In genomic region chr10:22369433-22370072, GRCh38 we compare ENCODE assay signal across 13 cellular contexts. TPM values are rescaled to one million over a fixed set of nuclear protein-coding genes. Genes with fewer than 3 reads are reported as not detected.
A peak's percentile ranks its signal among the peaks of the same experiment; 100 is the strongest.
DNase-seq lines count a peak whose midpoint lies in the region; ATAC-seq and TF ChIP-seq lines count a peak whose summit lies in the region.
"Had no signal": no experiment of that assay in that cellular context is flagged by ENCODE, and none has a peak within 500 bp of the region (broad histone marks: within the 10 kb centered on the region; RNA-seq: fewer than 3 reads in every experiment).

No MANE protein-coding gene starts in this region.

- no peaks in the 10 kb centered on the region for H3K36me3 ChIP-seq in stomach
- H3K36me3 ChIP-seq: right lobe of liver had no signal

- TF ChIP-seq EP300 in stomach (IDR thresholded peaks at IDR 0.05), result no peak

- DNase-seq in activated naive CD8-positive, alpha-beta T cell treated with anti-CD3 and anti-CD28 coated beads, Interleukin-2, amount 50 U/mL, for 24 hours, result no peak
- DNase-seq in activated naive CD8-positive, alpha-beta T cell treated with anti-CD3 and anti-CD28 coated beads for 36 hours, result no peak
- no peak for DNase-seq in activated B cell treated with CpG ODN at 0.5 μM for 24 hours
- no peak for DNase-seq in DMS153 treated with DMSO at 0.1 percent for 48 hours (lab: John Stamatoyannopoulos, UW; ENCODE audit: unreplicated experiment)
- DNase-seq in Right ventricle myocardium inferior (ENCODE audit: missing footprints), result no peak
- no peak for DNase-seq in stomach
- DNase-seq: NCI-H1092 treated with DMSO at 0.1 percent for 48 hours; right lobe of liver; stimulated activated naive CD4-positive, alpha-beta T cell; T1000 had no signal

- no peak overlapping the region for H3K4me3 Mint-ChIP-seq in activated naive CD8-positive, alpha-beta T cell treated with anti-CD3 and anti-CD28 coated beads, Interleukin-2, amount 50 U/mL, for 24 hours
- H3K4me3 Mint-ChIP-seq in activated naive CD8-positive, alpha-beta T cell treated with anti-CD3 and anti-CD28 coated beads for 36 hours, result no peak overlapping the region
- no peak overlapping the region for H3K4me3 Mint-ChIP-seq in activated B cell treated with CpG ODN at 0.5 μM for 24 hours

- WGBS in stomach, 5 donors, result 82 to 89% (median 85%) methylated on average over 5 of the region's 5 CpGs

- no peaks in the 10 kb centered on the region for H3K27me3 ChIP-seq in stomach
- H3K27me3 ChIP-seq: right lobe of liver had no signal

- no peaks in the 10 kb centered on the region for H3K9me3 ChIP-seq in stomach
- H3K9me3 ChIP-seq: right lobe of liver had no signal

- CTCF ChIA-PET in activated B cell treated with CpG ODN at 0.5 μM for 24 hours (lab: Charles Lee), result no interaction called here

- H3K27ac Mint-ChIP-seq in activated naive CD8-positive, alpha-beta T cell treated with anti-CD3 and anti-CD28 coated beads, Interleukin-2, amount 50 U/mL, for 24 hours, result no peak overlapping the region
- H3K27ac Mint-ChIP-seq in activated naive CD8-positive, alpha-beta T cell treated with anti-CD3 and anti-CD28 coated beads for 36 hours, result no peak overlapping the region
- H3K27ac Mint-ChIP-seq in activated B cell treated with CpG ODN at 0.5 μM for 24 hours, result no peak overlapping the region

- intact Hi-C loops in activated B cell treated with CpG ODN at 0.5 μM for 24 hours (cut with micrococcal nuclease), result no loop called here
- intact Hi-C loops in Right ventricle myocardium inferior (cut with DNase I), result no loop called here
- intact Hi-C loops in stomach (cut with DNase I; ENCODE audit: low total_unique reads), result no loop called here

- no peaks in the 10 kb centered on the region for H3K36me3 Mint-ChIP-seq in activated naive CD8-positive, alpha-beta T cell treated with anti-CD3 and anti-CD28 coated beads, Interleukin-2, amount 50 U/mL, for 24 hours (ENCODE audit: low read depth)
- peaks cover 3% of the 10 kb centered on the region for H3K36me3 Mint-ChIP-seq in activated naive CD8-positive, alpha-beta T cell treated with anti-CD3 and anti-CD28 coated beads for 36 hours
- no peaks in the 10 kb centered on the region for H3K36me3 Mint-ChIP-seq in activated B cell treated with CpG ODN at 0.5 μM for 24 hours (ENCODE audit: low read depth)

- no peak for TF ChIP-seq POLR2A in stomach (IDR thresholded peaks at IDR 0.05)

- H3K27me3 Mint-ChIP-seq in activated naive CD8-positive, alpha-beta T cell treated with anti-CD3 and anti-CD28 coated beads, Interleukin-2, amount 50 U/mL, for 24 hours, result no peaks in the 10 kb centered on the region
- peaks cover 8% of the 10 kb centered on the region for H3K27me3 Mint-ChIP-seq in activated naive CD8-positive, alpha-beta T cell treated with anti-CD3 and anti-CD28 coated beads for 36 hours
- H3K27me3 Mint-ChIP-seq in activated B cell treated with CpG ODN at 0.5 μM for 24 hours, result no peaks in the 10 kb centered on the region

- no peak overlapping the region for H3K4me3 ChIP-seq in stomach
- H3K4me3 ChIP-seq: right lobe of liver had no signal

- no peak overlapping the region for H3K27ac ChIP-seq in stomach
- H3K27ac ChIP-seq: right lobe of liver had no signal

- no peaks in the 10 kb centered on the region for H3K4me1 ChIP-seq in stomach
- H3K4me1 ChIP-seq: right lobe of liver had no signal

- TF ChIP-seq CTCF in activated B cell treated with CpG ODN at 0.5 μM for 24 hours (IDR thresholded peaks at IDR 0.05) (no peak), stomach (IDR thresholded peaks at IDR 0.05) (no peak)

- peak; percentile 66 for ATAC-seq in activated naive CD8-positive, alpha-beta T cell treated with anti-CD3 and anti-CD28 coated beads, Interleukin-2, amount 50 U/mL, for 24 hours
- ATAC-seq in HG03521 (IDR thresholded peaks at IDR 0.05; ENCODE audit: unreplicated experiment) (peak; percentile 49), activated B cell treated with CpG ODN at 0.5 μM for 24 hours (ENCODE audit: low read depth) (peak; percentile 60), Right ventricle myocardium inferior (no peak), HG02938 (IDR thresholded peaks at IDR 0.05; ENCODE audit: unreplicated experiment) (no peak)

- POLR2A ChIA-PET in activated B cell treated with CpG ODN at 0.5 μM for 24 hours (lab: Charles Lee), result interaction anchor here (0.6 to 2.0 kb wide), 4 partner anchors 9 to 67 kb away, joined by 3 to 7 read pairs (median 4); no protein-coding TSS in a partner anchor

- no peaks in the 10 kb centered on the region for H3K9me3 Mint-ChIP-seq in activated naive CD8-positive, alpha-beta T cell treated with anti-CD3 and anti-CD28 coated beads, Interleukin-2, amount 50 U/mL, for 24 hours
- H3K9me3 Mint-ChIP-seq in activated naive CD8-positive, alpha-beta T cell treated with anti-CD3 and anti-CD28 coated beads for 36 hours, result peaks cover 3% of the 10 kb centered on the region
- no peaks in the 10 kb centered on the region for H3K9me3 Mint-ChIP-seq in activated B cell treated with CpG ODN at 0.5 μM for 24 hours

- peaks cover 50% of the 10 kb centered on the region for H3K4me1 Mint-ChIP-seq in activated naive CD8-positive, alpha-beta T cell treated with anti-CD3 and anti-CD28 coated beads, Interleukin-2, amount 50 U/mL, for 24 hours
- peaks cover 33% of the 10 kb centered on the region for H3K4me1 Mint-ChIP-seq in activated naive CD8-positive, alpha-beta T cell treated with anti-CD3 and anti-CD28 coated beads for 36 hours
- peaks cover 35% of the 10 kb centered on the region for H3K4me1 Mint-ChIP-seq in activated B cell treated with CpG ODN at 0.5 μM for 24 hours

RNA-seq across cellular contexts. Expression of gene SPAG6, which starts 24.3 kb away (rescaled TPM):
- total RNA-seq in activated naive CD8-positive, alpha-beta T cell treated with anti-CD3 and anti-CD28 coated beads for 36 hours, result not detected
- total RNA-seq in activated B cell treated with CpG ODN at 0.5 μM for 24 hours, result 0.12 and 0.62 TPM in 2 replicates
- total RNA-seq in Right ventricle myocardium inferior, result not detected
- total RNA-seq in stomach, result not detected
- polyA plus RNA-seq in stomach, result not detected
- total RNA-seq: right lobe of liver had no signal
- polyA plus RNA-seq: AG04450 had no signal

RNA-seq across cellular contexts. Expression of gene BMI1, which starts 48.7 kb away (rescaled TPM):
- 10 to 100 TPM; 59.2 to 59.6 TPM for total RNA-seq in activated naive CD8-positive, alpha-beta T cell treated with anti-CD3 and anti-CD28 coated beads for 36 hours
- total RNA-seq in activated B cell treated with CpG ODN at 0.5 μM for 24 hours (62.3 and 70.1 TPM in 2 replicates), Right ventricle myocardium inferior (34.4 TPM), stomach (100 to 1,000 TPM in 2 of 5 donors, 10 to 100 TPM in 3; 18.8 to 228 (median 57.5) TPM)
- 10 to 100 TPM; 14.9 to 25.5 (median 25.1) TPM for polyA plus RNA-seq in stomach

RNA-seq across cellular contexts. Expression of gene COMMD3, which starts 53.4 kb away (rescaled TPM):
- total RNA-seq in activated naive CD8-positive, alpha-beta T cell treated with anti-CD3 and anti-CD28 coated beads for 36 hours, result 10 to 100 TPM; 46.8 to 53.5 TPM
- total RNA-seq in activated B cell treated with CpG ODN at 0.5 μM for 24 hours (68.2 and 72.8 TPM in 2 replicates), Right ventricle myocardium inferior (89.9 TPM), stomach (10 to 100 TPM in 3 of 5 donors, 1 to 10 TPM in 2; 4.1 to 38.0 (median 13.0) TPM)
- 10 to 100 TPM; 50.7 to 57.7 (median 51.2) TPM for polyA plus RNA-seq in stomach

Comparison
In these comparisons a context has a peak if more than half of its experiments do, and no peak if none do; other contexts are left out.
1. ATAC-seq: peak in activated naive CD8-positive, alpha-beta T cell treated with anti-CD3 and anti-CD28 coated beads, Interleukin-2, amount 50 U/mL, for 24 hours (single experiment), HG03521 (single experiment) and activated B cell treated with CpG ODN at 0.5 μM for 24 hours (single experiment); none in Right ventricle myocardium inferior (single experiment) and HG02938 (single experiment).